ENCODE assay signal across 21 cellular contexts in the genomic region with DNA sequence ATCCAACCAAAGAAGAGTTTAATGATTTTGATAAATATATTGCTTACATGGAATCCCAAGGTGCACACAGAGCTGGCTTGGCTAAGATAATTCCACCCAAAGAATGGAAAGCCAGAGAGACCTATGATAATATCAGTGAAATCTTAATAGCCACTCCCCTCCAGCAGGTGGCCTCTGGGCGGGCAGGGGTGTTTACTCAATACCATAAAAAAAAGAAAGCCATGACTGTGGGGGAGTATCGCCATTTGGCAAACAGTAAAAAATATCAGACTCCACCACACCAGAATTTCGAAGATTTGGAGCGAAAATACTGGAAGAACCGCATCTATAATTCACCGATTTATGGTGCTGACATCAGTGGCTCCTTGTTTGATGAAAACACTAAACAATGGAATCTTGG. TPM values are rescaled to one million over a fixed set of nuclear protein-coding genes. Genes with fewer than 3 reads are reported as not detected.
DNase-seq lines count a peak whose midpoint lies in the region; ATAC-seq and TF ChIP-seq lines count a peak whose summit lies in the region.
"Had no signal": no experiment of that assay in that cellular context is flagged by ENCODE, and none has a peak within 500 bp of the region (broad histone marks: within the 10 kb centered on the region; RNA-seq: fewer than 3 reads in every experiment).

No MANE protein-coding gene starts in this region.

- H3K27ac ChIP-seq in 22Rv1 (no peak overlapping the region), OCI-LY3 (ENCODE audit: low read length) (no peak overlapping the region)
- H3K27ac ChIP-seq: esophagus squamous epithelium, right lobe of liver, uterus had no signal

- H4K20me1 ChIP-seq in OCI-LY3 (ENCODE audit: insufficient read depth, low read length) = no peaks in the 10 kb centered on the region

- no peaks in the 10 kb centered on the region for H3K27me3 ChIP-seq in OCI-LY3 (ENCODE audit: low read depth, low read length)
- H3K27me3 ChIP-seq: esophagus squamous epithelium, right lobe of liver, uterus had no signal

- H3K79me2 ChIP-seq in OCI-LY3 (ENCODE audit: low read length) = no peaks in the 10 kb centered on the region

- H3K4me3 ChIP-seq in OCI-LY3 (ENCODE audit: low read length) (no peak overlapping the region), epithelial cell of esophagus (ENCODE audit: low read length) (no peak overlapping the region)
- H3K4me3 ChIP-seq: esophagus squamous epithelium, HAP-1, right lobe of liver, uterus had no signal

- H3K4me1 ChIP-seq in OCI-LY3 (ENCODE audit: low read length) = no peaks in the 10 kb centered on the region
- H3K4me1 ChIP-seq: esophagus squamous epithelium, HAP-1, right lobe of liver, uterus had no signal

- no peak overlapping the region for H2AFZ ChIP-seq in OCI-LY3 (ENCODE audit: low read depth, low read length)

- TF ChIP-seq CTCF in 22Rv1 (IDR thresholded peaks at IDR 0.05) (peak; percentile 49), GM12873 (IDR thresholded peaks at IDR 0.05; ENCODE audit: insufficient read depth, low read depth, low read length, missing control alignments) (peak; percentile 15), OCI-LY3 (IDR thresholded peaks at IDR 0.05; ENCODE audit: low read depth, low read length) (peak; percentile 14; the same call in 1 of the 2 replicates), epithelial cell of esophagus (IDR thresholded peaks at IDR 0.05; ENCODE audit: insufficient read depth, low read depth, low read length, missing control alignments) (peak; percentile 27)

- H3K9ac ChIP-seq in OCI-LY3 (ENCODE audit: low read length) = no peak overlapping the region

- DNase-seq in epithelial cell of esophagus (ENCODE audit: low read depth) (no peak), iPS-NIHi11 (ENCODE audit: low spot score) (no peak), SK-N-DZ (ENCODE audit: low spot score) (no peak)
- DNase-seq: activated CD8-positive, alpha-beta memory T cell treated with anti-CD3 and anti-CD28 coated beads, Interleukin-2, amount 10 ng/mL, durations not matched to agents 7 days and 5 days; activated gamma-delta T cell; amygdala; Calu3; esophagus squamous epithelium; GDM1; NCI-H1930; NCI-H526 treated with DMSO at 0.1 percent for 48 hours; right lobe of liver; Right ventricle myocardium superior; uterus had no signal

- no peaks in the 10 kb centered on the region for H3K36me3 ChIP-seq in OCI-LY3 (replicated peaks; ENCODE audit: low read depth, low read length)
- H3K36me3 ChIP-seq: esophagus squamous epithelium, HAP-1, right lobe of liver, uterus had no signal

- no peak overlapping the region for H3K4me2 ChIP-seq in OCI-LY3 (ENCODE audit: low read length)

- no peaks in the 10 kb centered on the region for H3K9me3 ChIP-seq in OCI-LY3 (ENCODE audit: insufficient read depth, low read length)
- H3K9me3 ChIP-seq: esophagus squamous epithelium, HAP-1, right lobe of liver, uterus had no signal

- no peak for ATAC-seq in HG03280 (IDR thresholded peaks at IDR 0.05; ENCODE audit: unreplicated experiment)
- ATAC-seq in GM19452 (IDR thresholded peaks at IDR 0.05; ENCODE audit: unreplicated experiment) = no peak
- ATAC-seq: activated CD4-positive, CD25-positive, alpha-beta regulatory T cell treated with anti-CD3 and anti-CD28 coated beads, Interleukin-2, amount 50 U/mL, for 24 hours; activated CD8-positive, alpha-beta memory T cell treated with anti-CD3 and anti-CD28 coated beads, Interleukin-2, amount 10 ng/mL, durations not matched to agents 7 days and 5 days had no signal

RNA-seq across cellular contexts. Expression of a gene that starts 23.9 kb away (rescaled TPM):
- polyA plus RNA-seq in SK-N-DZ (2014; cell fraction: cytosol; rRNA removed) = 6.5 and 8.6 TPM in 2 replicates
- polyA plus RNA-seq in SK-N-DZ (2014; cell fraction: nucleus; rRNA removed) = 3.6 and 4.7 TPM in 2 replicates

RNA-seq across cellular contexts. Expression of a gene that starts 24.1 kb away (rescaled TPM):
- 87.4 and 109 TPM in 2 replicates for polyA plus RNA-seq in SK-N-DZ (2014; cell fraction: cytosol; rRNA removed)
- 149 and 208 TPM in 2 replicates for polyA plus RNA-seq in SK-N-DZ (2014; cell fraction: nucleus; rRNA removed)

RNA-seq across cellular contexts. Expression of a gene that starts 27.6 kb away (rescaled TPM):
- polyA plus RNA-seq in SK-N-DZ (2014; cell fraction: cytosol; rRNA removed) = not detected in 2 replicates
- not detected in 2 replicates for polyA plus RNA-seq in SK-N-DZ (2014; cell fraction: nucleus; rRNA removed)

RNA-seq across cellular contexts. Expression of a gene that starts 51.8 kb away (rescaled TPM):
- polyA plus RNA-seq in SK-N-DZ (2014; cell fraction: cytosol; rRNA removed) = not detected in 2 replicates
- not detected in 2 replicates for polyA plus RNA-seq in SK-N-DZ (2014; cell fraction: nucleus; rRNA removed)
